In genomic region chr16:30458561-30459394, GRCh38 we compare ENCODE assay signal across 8 cellular contexts. TPM values are rescaled to one million over a fixed set of nuclear protein-coding genes. Genes with fewer than 3 reads are reported as not detected.
DNase-seq lines count a peak whose midpoint lies in the region; ATAC-seq and TF ChIP-seq lines count a peak whose summit lies in the region.

No MANE protein-coding gene starts in this region.

- peak overlapping the region; percentile 95 for H3K27ac Mint-ChIP-seq in activated T-helper 17 cell treated with anti-CD3 and anti-CD28 coated beads, Interleukin-2, amount 50 U/mL, for 72 hours

- no peak for TF ChIP-seq POLR2A in erythroblast (IDR thresholded peaks at IDR 0.05; ENCODE audit: low read length)

- no peaks in the 10 kb centered on the region for H3K9me3 Mint-ChIP-seq in activated T-helper 17 cell treated with anti-CD3 and anti-CD28 coated beads, Interleukin-2, amount 50 U/mL, for 72 hours

- H3K27me3 Mint-ChIP-seq in activated T-helper 17 cell treated with anti-CD3 and anti-CD28 coated beads, Interleukin-2, amount 50 U/mL, for 72 hours: no peaks in the 10 kb centered on the region

- intact Hi-C loops in sciatic nerve (cut with DNase I): no loop called here

- H3K36me3 Mint-ChIP-seq in activated T-helper 17 cell treated with anti-CD3 and anti-CD28 coated beads, Interleukin-2, amount 50 U/mL, for 72 hours (ENCODE audit: low read depth): peaks cover 9% of the 10 kb centered on the region

- peaks cover 24% of the 10 kb centered on the region for H3K4me1 Mint-ChIP-seq in activated T-helper 17 cell treated with anti-CD3 and anti-CD28 coated beads, Interleukin-2, amount 50 U/mL, for 72 hours

- ATAC-seq in GM18498 (IDR thresholded peaks at IDR 0.05; ENCODE audit: unreplicated experiment) (peak; percentile 85), HG02759 (IDR thresholded peaks at IDR 0.05; ENCODE audit: unreplicated experiment) (peak; percentile 92), sciatic nerve (peak; percentile 63)
- peak; percentile 98 for ATAC-seq in activated T-helper 17 cell treated with anti-CD3 and anti-CD28 coated beads, Interleukin-2, amount 50 U/mL, for 72 hours (replicated peaks)

- H3K4me3 Mint-ChIP-seq in activated T-helper 17 cell treated with anti-CD3 and anti-CD28 coated beads, Interleukin-2, amount 50 U/mL, for 72 hours: peak overlapping the region; percentile 79

- DNase-seq in OCI-M1 (lab: John Stamatoyannopoulos, UW) (peak; percentile 87), sciatic nerve (ENCODE audit: low spot score) (no peak), erythroblast (lab: John Stamatoyannopoulos, UW) (no peak), NCI-H510A (lab: John Stamatoyannopoulos, UW) (no peak), middle frontal gyrus (ENCODE audit: extremely low spot score, low spot score) (no peak)

RNA-seq across cellular contexts. Expression of gene SEPHS2, which starts 13.1 kb away (rescaled TPM):
- 10 to 100 TPM; 48.9 to 79.1 TPM for total RNA-seq in activated T-helper 17 cell treated with anti-CD3 and anti-CD28 coated beads, Interleukin-2, amount 50 U/mL, for 72 hours
- 25.2 TPM for total RNA-seq in sciatic nerve

RNA-seq across cellular contexts. Expression of gene ITGAL, which starts 13.8 kb away (rescaled TPM):
- 100 to 1,000 TPM; 319 to 344 TPM for total RNA-seq in activated T-helper 17 cell treated with anti-CD3 and anti-CD28 coated beads, Interleukin-2, amount 50 U/mL, for 72 hours
- 14.5 TPM for total RNA-seq in sciatic nerve

RNA-seq across cellular contexts. Expression of gene DCTPP1, which starts 28.9 kb away (rescaled TPM):
- total RNA-seq in activated T-helper 17 cell treated with anti-CD3 and anti-CD28 coated beads, Interleukin-2, amount 50 U/mL, for 72 hours: 100 to 1,000 TPM in 1 of 2 donors, 10 to 100 TPM in 1; 60.9 to 173 TPM
- total RNA-seq in sciatic nerve: 20.4 TPM

RNA-seq across cellular contexts. Expression of gene ZNF771, which starts 51.4 kb away (rescaled TPM):
- total RNA-seq in activated T-helper 17 cell treated with anti-CD3 and anti-CD28 coated beads, Interleukin-2, amount 50 U/mL, for 72 hours: 1 to 10 TPM; 5.1 to 5.2 TPM
- total RNA-seq in sciatic nerve: 7.5 TPM

Comparison
In these comparisons a context has a peak if more than half of its experiments do, and no peak if none do; other contexts are left out.
1. RNA of gene ITGAL, which starts 13.8 kb away (total RNA-seq): 319 to 344 TPM in activated T-helper 17 cell treated with anti-CD3 and anti-CD28 coated beads, Interleukin-2, amount 50 U/mL, for 72 hours; 14.5 TPM in sciatic nerve (single experiment); every median in the first group is over 10 times any median in the second.
2. Peak in every context shown above with its lines, with median percentiles within 50 percentile points of each other: ATAC-seq.